ENCODE assay signal across 8 cellular contexts in genomic region chr17:35731239-35731931, GRCh38. TPM values are rescaled to one million over a fixed set of nuclear protein-coding genes. Genes with fewer than 3 reads are reported as not detected.
DNase-seq lines count a peak whose midpoint lies in the region; ATAC-seq and TF ChIP-seq lines count a peak whose summit lies in the region.

TSS of gene RASL10B (plus strand) at chr17:35731639. CDS start at chr17:35735185, 3,546 bp downstream.

- no peaks in the 10 kb centered on the region for H3K9me3 ChIP-seq in sigmoid colon

- peaks cover 47% of the 10 kb centered on the region for H3K4me1 Mint-ChIP-seq in brain

- WGBS in sigmoid colon, 2 donors = 3 to 5% methylated on average over 46 of the region's 46 CpGs

- H3K9me3 Mint-ChIP-seq in brain = peaks cover 0 to 4% (median 0%) of the 10 kb centered on the region in 5 experiments

- TF ChIP-seq POLR2A in sigmoid colon (IDR thresholded peaks at IDR 0.05) = no peak

- H3K36me3 ChIP-seq in sigmoid colon = no peaks in the 10 kb centered on the region

- H3K27me3 ChIP-seq in sigmoid colon = no peaks in the 10 kb centered on the region

- peak within 1 kb of the TSS; percentile 68 to 87 (median 73) for H3K27ac Mint-ChIP-seq in brain

- H3K36me3 Mint-ChIP-seq in brain = no peaks in the 10 kb centered on the region

- H3K4me1 ChIP-seq in sigmoid colon = peaks cover 0 to 29% (median 25%) of the 10 kb centered on the region in 4 donors

- no peak for ATAC-seq in GM19463 (IDR thresholded peaks at IDR 0.05; ENCODE audit: unreplicated experiment)

- H3K4me3 Mint-ChIP-seq in brain = peak within 1 kb of the TSS; percentile 89 to 94 (median 91)

- DNase-seq in activated CD4-positive, CD25-positive, alpha-beta regulatory T cell (lab: John Stamatoyannopoulos, UW) = peak in 3 of 4 experiments; percentile 15 to 19 (median 16)
- DNase-seq in activated CD4-positive, CD25-positive, alpha-beta regulatory T cell treated with anti-CD3 and anti-CD28 coated beads, Interleukin-2, amount 50 U/mL, for 72 hours = no peak
- peak; percentile 16 for DNase-seq in T follicular helper cell (ENCODE audit: low read depth)
- peak; percentile 80 for DNase-seq in sigmoid colon
- DNase-seq in DMS153 (lab: John Stamatoyannopoulos, UW) = no peak

- H3K27me3 Mint-ChIP-seq in brain = peaks cover 17% of the 10 kb centered on the region

- TF ChIP-seq EP300 in sigmoid colon (IDR thresholded peaks at IDR 0.05) = no peak

- peak within 1 kb of the TSS; percentile 31 to 62 (median 47) for H3K27ac ChIP-seq in sigmoid colon

- TF ChIP-seq CTCF in brain (conservative IDR thresholded peaks at IDR 0.05) (no peak), sigmoid colon (IDR thresholded peaks at IDR 0.05) (no peak)

- H3K4me3 ChIP-seq in iPS-11a (ENCODE audit: low read depth, low read length) (peak within 1 kb of the TSS; percentile 56), sigmoid colon (peak within 1 kb of the TSS; percentile 45 to 89 (median 74))

- intact Hi-C loops in sigmoid colon (cut with DNase I) = no loop called here

RNA-seq across cellular contexts. Expression of gene RASL10B, which starts in this region (rescaled TPM):
- polyA plus RNA-seq in brain (ENCODE audit: insufficient read depth, low read depth, low replicate concordance) (12.6 TPM), sigmoid colon (1 to 10 TPM in 1 of 3 donors, under 1 TPM in 1, not detected in 1; 0.60 to 1.8 TPM)
- total RNA-seq in sigmoid colon = 1 to 10 TPM; 3.6 to 5.5 (median 3.8) TPM

Comparison
In these comparisons a context has a peak if more than half of its experiments do, and no peak if none do; other contexts are left out.
1. DNase-seq: peak in activated CD4-positive, CD25-positive, alpha-beta regulatory T cell (3 of 4), T follicular helper cell (single experiment) and sigmoid colon (single experiment); none in activated CD4-positive, CD25-positive, alpha-beta regulatory T cell treated with anti-CD3 and anti-CD28 coated beads, Interleukin-2, amount 50 U/mL, for 72 hours (single experiment) and DMS153 (single experiment).